In the genomic region with DNA sequence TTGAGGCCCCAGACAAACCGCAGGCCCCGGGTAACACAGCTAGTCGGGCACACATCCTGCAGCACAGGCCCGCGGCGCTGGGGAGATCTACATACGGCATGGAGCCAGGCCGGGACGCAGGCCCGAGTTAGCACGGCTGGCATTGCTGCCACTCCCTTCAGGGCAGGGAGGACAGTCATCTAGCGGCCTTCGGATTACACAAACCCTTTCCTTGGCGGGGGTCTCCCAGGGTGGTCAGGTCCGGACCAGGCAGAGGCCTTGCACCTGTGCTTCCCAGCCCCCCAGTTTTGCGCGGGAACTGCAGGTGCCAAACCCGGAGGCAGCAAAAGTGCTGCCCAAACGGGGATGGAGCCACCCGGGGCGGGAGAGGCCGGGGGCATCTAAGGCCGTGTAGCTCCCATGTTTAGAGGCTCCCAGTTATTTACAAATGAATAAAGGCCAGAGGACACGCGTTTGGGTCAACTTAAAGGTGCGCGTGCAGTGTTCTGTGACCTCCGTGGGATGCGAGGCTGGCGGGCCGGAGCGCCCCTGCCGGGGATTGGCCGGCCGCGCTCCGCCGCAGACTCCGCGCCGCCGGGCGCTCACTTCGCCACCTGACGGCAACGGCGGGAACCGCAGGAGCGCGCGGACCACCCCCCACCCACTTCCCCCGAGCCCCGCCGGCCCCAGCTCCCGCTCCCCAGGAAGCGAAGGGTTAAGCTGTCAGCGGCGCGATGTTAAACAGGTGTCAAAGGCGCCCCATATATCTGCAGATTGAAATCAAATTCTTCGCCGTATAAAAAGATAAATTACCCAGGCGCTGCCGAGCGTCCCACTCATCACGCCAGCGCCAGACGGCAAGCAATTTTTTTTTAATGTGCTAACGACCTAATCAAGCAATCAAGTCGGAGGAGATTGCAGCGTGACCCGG, we compare ENCODE assay signal across 7 cellular contexts. TPM values are rescaled to one million over a fixed set of nuclear protein-coding genes. Genes with fewer than 3 reads are reported as not detected.
A peak's percentile ranks its signal among the peaks of the same experiment; 100 is the strongest.
DNase-seq lines count a peak whose midpoint lies in the region; ATAC-seq, FAIRE-seq and TF ChIP-seq lines count a peak whose summit lies in the region.

No MANE protein-coding gene starts in this region.

- peak overlapping the region; percentile 91 for H3K4me2 ChIP-seq in parathyroid adenoma (ENCODE audit: low read length)

- no peak overlapping the region for H3K27ac ChIP-seq in RWPE1
- H3K27ac ChIP-seq in parathyroid adenoma = no peak overlapping the region
- H3K27ac ChIP-seq in transverse colon = no peak overlapping the region

- peak overlapping the region; percentile 97 for H2AFZ ChIP-seq in parathyroid adenoma

- H3K79me2 ChIP-seq in parathyroid adenoma = no peaks in the 10 kb centered on the region

- H3K36me3 ChIP-seq in parathyroid adenoma (ENCODE audit: control insufficient read depth, insufficient read depth, low read length) (no peaks in the 10 kb centered on the region), transverse colon (no peaks in the 10 kb centered on the region)

- FAIRE-seq in GM18507 (lab: Jason Lieb, UNC) = peak; percentile 74

- ATAC-seq in HG03521 (IDR thresholded peaks at IDR 0.05; ENCODE audit: unreplicated experiment) (peak; percentile 77), Right ventricle myocardium superior (ENCODE audit: poor library complexity) (peak; percentile 97)

- in situ Hi-C loops in transverse colon (cut with MboI; ENCODE audit: low pct_ligation_motif_present in 1 of 4, low pct_unique_long_range_greater_than_20kb in 1 of 4, low sequenced_read_pairs in 3 of 4) = loop anchor here in 2 of 4 donors (10.0 kb wide), 2 partner anchors 143 to 153 kb away; no protein-coding TSS in a partner anchor

- peak overlapping the region; percentile 5 for H3K9ac ChIP-seq in parathyroid adenoma

- H3K9me3 ChIP-seq in parathyroid adenoma (ENCODE audit: control insufficient read depth, low read length) (no peaks in the 10 kb centered on the region), transverse colon (no peaks in the 10 kb centered on the region)

- no peak for TF ChIP-seq EP300 in transverse colon (IDR thresholded peaks at IDR 0.05; ENCODE audit: low read depth)

- intact Hi-C loops in Right ventricle myocardium superior (cut with DNase I) = no loop called here
- intact Hi-C loops in transverse colon (cut with DNase I; ENCODE audit: low total_unique reads) = no loop called here

- DNase-seq in GM18507 (ENCODE audit: extremely low spot score, insufficient read length, low read depth) (peak; percentile 76), RWPE1 (ENCODE audit: low spot score) (peak; percentile 67), Right ventricle myocardium superior (peak; percentile 60), transverse colon (peak; percentile 43)
- DNase-seq in activated naive CD4-positive, alpha-beta T cell (lab: John Stamatoyannopoulos, UW) = peak; percentile 29 to 71 (median 51)

- no peak for TF ChIP-seq POLR2A in transverse colon (IDR thresholded peaks at IDR 0.05)

- peak; percentile 97 for TF ChIP-seq CTCF in RWPE1 (conservative IDR thresholded peaks at IDR 0.05; ENCODE audit: low read depth)
- TF ChIP-seq CTCF in parathyroid adenoma (IDR thresholded peaks at IDR 0.05) = peak; percentile 92
- peak; percentile 51 to 99 (median 95) for TF ChIP-seq CTCF in transverse colon (IDR thresholded peaks at IDR 0.05)

- 3% methylated on average over 63 of the region's 72 CpGs; no CpG with 5 or more reads in 1 of the 2 donors for WGBS in transverse colon (ENCODE audit: low coverage in 1 of 2), 2 donors

- POLR2A ChIA-PET in RWPE1 (lab: Yijun Ruan, JAX; ENCODE audit: low non-redundant PET) = no interaction called here

- no peaks in the 10 kb centered on the region for H3K27me3 ChIP-seq in parathyroid adenoma (ENCODE audit: control insufficient read depth, insufficient read depth, low read length)
- H3K27me3 ChIP-seq in transverse colon = peaks cover 33% of the 10 kb centered on the region

- peak overlapping the region; percentile 52 for H3K4me3 ChIP-seq in parathyroid adenoma (ENCODE audit: low read depth, low read length)
- H3K4me3 ChIP-seq in transverse colon = peak overlapping the region; percentile 31 to 64 (median 44)

- CTCF ChIA-PET in RWPE1 (lab: Yijun Ruan, JAX) = interaction anchor here (0.5 to 1.3 kb wide), 24 partner anchors 10 to 393 kb away, joined by 3 to 14 read pairs (median 3); no protein-coding TSS in a partner anchor

- no peaks in the 10 kb centered on the region for H3K4me1 ChIP-seq in parathyroid adenoma
- peaks cover 5 to 15% (median 14%) of the 10 kb centered on the region in 4 donors for H3K4me1 ChIP-seq in transverse colon

RNA-seq across cellular contexts. Expression of a gene that starts 18.1 kb away (rescaled TPM):
- not detected for total RNA-seq in Right ventricle myocardium superior
- total RNA-seq in transverse colon = not detected

RNA-seq across cellular contexts. Expression of a gene that starts 45.4 kb away (rescaled TPM):
- total RNA-seq in Right ventricle myocardium superior (22.1 TPM), transverse colon (100 to 1,000 TPM in 1 of 4 donors, 10 to 100 TPM in 3; 51.6 to 107 (median 73.1) TPM)
